Comparison of ENCODE assay signal across 8 cellular contexts in the genomic region with DNA sequence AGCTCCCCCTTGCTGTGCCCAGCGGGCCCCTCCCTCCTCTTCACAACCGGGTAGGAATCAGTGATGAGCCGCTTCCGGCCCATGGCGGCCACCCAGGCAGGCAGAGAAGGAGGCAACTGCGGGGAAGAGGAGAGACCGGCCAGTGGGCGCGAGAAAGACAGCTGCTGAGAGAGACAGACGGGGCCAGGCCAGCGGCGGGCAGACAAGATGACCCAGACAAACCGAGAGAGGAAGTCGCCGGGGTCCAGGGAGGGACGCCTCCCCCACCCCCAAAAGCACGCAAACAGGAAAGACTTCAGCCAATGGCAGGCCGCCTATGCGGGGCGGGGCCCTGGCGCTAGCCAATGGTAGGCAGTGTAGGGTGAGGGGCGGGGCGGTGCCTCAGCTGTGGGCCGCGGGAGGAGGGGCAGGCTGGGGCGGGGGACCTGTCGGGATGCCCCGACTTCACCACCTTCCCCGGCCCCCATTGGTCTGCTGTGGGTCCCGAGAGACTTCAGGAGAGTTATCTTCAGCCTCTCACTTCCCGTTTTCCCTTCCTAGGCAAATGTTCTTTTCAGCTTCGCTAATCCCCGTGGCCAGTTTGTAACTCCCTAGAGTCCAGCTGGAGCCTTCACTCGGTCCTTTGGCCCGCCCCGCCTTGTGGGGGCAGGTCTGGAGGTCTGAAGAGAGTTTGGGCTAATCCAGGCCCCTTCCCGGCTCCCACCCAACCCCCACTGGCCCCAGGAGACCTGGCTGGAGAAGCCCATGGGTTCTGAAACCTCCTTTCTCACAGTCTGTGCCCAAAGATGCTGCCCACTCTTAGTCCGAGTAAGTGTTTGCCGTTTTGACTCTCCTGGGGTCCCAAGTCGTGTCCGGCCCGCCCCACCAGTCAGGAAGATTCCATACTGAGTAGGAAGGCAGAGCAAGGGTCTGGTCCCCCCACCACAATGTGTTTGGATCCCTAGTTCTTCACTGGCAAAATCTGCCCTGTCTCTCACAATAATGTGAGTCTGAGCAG. TPM values are rescaled to one million over a fixed set of nuclear protein-coding genes. Genes with fewer than 3 reads are reported as not detected.
DNase-seq lines count a peak whose midpoint lies in the region; ATAC-seq and TF ChIP-seq lines count a peak whose summit lies in the region.

A gene (minus strand): TSS at position 230 of the 997 bp plus-strand sequence. CDS start 147 bp downstream, at position 83.

- no peaks in the 10 kb centered on the region for H3K36me3 ChIP-seq in thoracic aorta

- DNase-seq in GM12864 (ENCODE audit: low read depth) = peak; percentile 85
- DNase-seq in NCI-H1105 treated with DMSO at 0.1 percent for 48 hours (lab: John Stamatoyannopoulos, UW) = peak; percentile 89
- peak; percentile 96 for DNase-seq in SKM-1 treated with dmso at 0.1 percent for 144 hours (lab: John Stamatoyannopoulos, UW; ENCODE audit: unreplicated experiment)
- DNase-seq in glutamatergic neuron = peak; percentile 98
- peak; percentile 99 for DNase-seq in osteocyte (ENCODE audit: extremely low spot score, unreplicated experiment)
- peak; percentile 95 for DNase-seq in thoracic aorta (ENCODE audit: low spot score)

- TF ChIP-seq CTCF in GM12864 (IDR thresholded peaks at IDR 0.05; ENCODE audit: low read depth, low read length, missing control alignments) (no peak), glutamatergic neuron (IDR thresholded peaks at IDR 0.05; ENCODE audit: partially characterized antibody, unreplicated experiment) (no peak), osteocyte (IDR thresholded peaks at IDR 0.05) (no peak), thoracic aorta (IDR thresholded peaks at IDR 0.05) (no peak)

- peak within 1 kb of the TSS; percentile 99 to 100 for H3K27ac ChIP-seq in thoracic aorta

- no peaks in the 10 kb centered on the region for H3K9me3 ChIP-seq in thoracic aorta

- no peaks in the 10 kb centered on the region for H3K27me3 Mint-ChIP-seq in activated naive CD8-positive, alpha-beta T cell
- H3K27me3 Mint-ChIP-seq in glutamatergic neuron (ENCODE audit: unreplicated experiment) (peaks cover 19% of the 10 kb centered on the region), osteocyte (ENCODE audit: unreplicated experiment) (no peaks in the 10 kb centered on the region)

- ATAC-seq in HG02678 (IDR thresholded peaks at IDR 0.05; ENCODE audit: unreplicated experiment) (peak; percentile 78), thoracic aorta (ENCODE audit: insufficient number of reproducible peaks, low FRiP score, low read depth) (peak; percentile 53)

- peaks cover 53% of the 10 kb centered on the region for H3K4me1 Mint-ChIP-seq in activated naive CD8-positive, alpha-beta T cell (ENCODE audit: low read depth)
- H3K4me1 Mint-ChIP-seq in glutamatergic neuron (ENCODE audit: low read depth, unreplicated experiment) (peaks cover 24% of the 10 kb centered on the region), osteocyte (ENCODE audit: unreplicated experiment) (peaks cover 70% of the 10 kb centered on the region)

- peaks cover 50 to 68% of the 10 kb centered on the region in 2 donors for H3K4me1 ChIP-seq in thoracic aorta (ENCODE audit: control insufficient read depth in 1 of 2, low read depth in 2 of 2)

- peak within 1 kb of the TSS; percentile 99 for H3K4me3 Mint-ChIP-seq in activated naive CD8-positive, alpha-beta T cell
- peak within 1 kb of the TSS; percentile 92 for H3K4me3 Mint-ChIP-seq in glutamatergic neuron (ENCODE audit: unreplicated experiment)
- peak within 1 kb of the TSS; percentile 97 for H3K4me3 Mint-ChIP-seq in osteocyte (ENCODE audit: unreplicated experiment)

- H3K27me3 ChIP-seq in thoracic aorta (replicated peaks; ENCODE audit: insufficient read depth) = no peaks in the 10 kb centered on the region

- H3K4me3 ChIP-seq in GM12864 (ENCODE audit: low read depth, low read length) (peak within 1 kb of the TSS; percentile 87), thoracic aorta (peak within 1 kb of the TSS; percentile 89)

- H3K9me3 Mint-ChIP-seq in activated naive CD8-positive, alpha-beta T cell (ENCODE audit: low read depth) = no peaks in the 10 kb centered on the region
- peaks cover 8% of the 10 kb centered on the region for H3K9me3 Mint-ChIP-seq in glutamatergic neuron (ENCODE audit: unreplicated experiment)
- no peaks in the 10 kb centered on the region for H3K9me3 Mint-ChIP-seq in osteocyte (ENCODE audit: unreplicated experiment)

- H3K36me3 Mint-ChIP-seq in activated naive CD8-positive, alpha-beta T cell = no peaks in the 10 kb centered on the region
- no peaks in the 10 kb centered on the region for H3K36me3 Mint-ChIP-seq in glutamatergic neuron (ENCODE audit: unreplicated experiment)
- no peaks in the 10 kb centered on the region for H3K36me3 Mint-ChIP-seq in osteocyte (ENCODE audit: unreplicated experiment)

- peak within 1 kb of the TSS; percentile 99 for H3K27ac Mint-ChIP-seq in activated naive CD8-positive, alpha-beta T cell
- H3K27ac Mint-ChIP-seq in glutamatergic neuron (ENCODE audit: unreplicated experiment) (peak within 1 kb of the TSS; percentile 93), osteocyte (ENCODE audit: unreplicated experiment) (peak within 1 kb of the TSS; percentile 99)

RNA-seq across cellular contexts. Expression of the gene that starts here (rescaled TPM):
- total RNA-seq in glutamatergic neuron (ENCODE audit: unreplicated experiment) = 15.4 TPM
- 53.2 and 64.0 TPM in 2 replicates for total RNA-seq in osteocyte
- total RNA-seq in thoracic aorta = 100 to 1,000 TPM; 145 to 148 TPM

Comparison
In these comparisons a context has a peak if more than half of its experiments do, and no peak if none do; other contexts are left out.
1. Peak in every context shown above with its lines: DNase-seq, ATAC-seq, H3K4me3 ChIP-seq and H3K27ac ChIP-seq.